9 cellular contexts compared by ENCODE assay signal in the genomic region with DNA sequence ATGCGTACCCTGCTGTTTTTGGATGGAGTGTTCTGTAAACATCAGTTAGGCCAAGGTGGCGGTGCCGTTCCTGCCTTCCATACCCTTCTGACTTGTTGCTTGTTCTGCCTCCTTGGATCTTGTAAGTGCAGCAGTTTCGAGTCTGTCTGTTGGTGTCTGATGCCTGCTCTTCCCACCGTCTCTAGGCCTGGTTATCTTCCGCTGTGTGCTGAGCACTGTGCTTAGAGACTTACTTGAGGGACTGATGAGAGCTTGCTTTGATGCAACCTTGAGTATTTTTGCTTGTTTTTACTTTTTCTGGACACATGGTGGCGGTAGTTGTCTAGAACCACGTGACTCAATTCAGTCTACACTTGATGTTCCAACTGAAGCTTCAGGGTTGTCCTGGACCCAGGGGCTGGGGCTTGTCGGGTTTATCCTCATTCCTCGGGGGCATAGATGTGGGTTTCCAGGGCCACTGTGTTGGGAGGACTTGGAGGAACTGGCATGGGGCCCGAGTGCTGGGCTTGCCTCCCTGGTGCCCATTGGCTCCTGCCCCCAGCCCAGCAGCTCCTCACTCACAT. TPM values are rescaled to one million over a fixed set of nuclear protein-coding genes. Genes with fewer than 3 reads are reported as not detected.
DNase-seq lines count a peak whose midpoint lies in the region; ATAC-seq lines count a peak whose summit lies in the region.
"Had no signal": no experiment of that assay in that cellular context is flagged by ENCODE, and none has a peak within 500 bp of the region (broad histone marks: within the 10 kb centered on the region; RNA-seq: fewer than 3 reads in every experiment).

No MANE protein-coding gene starts in this region.

- no peak overlapping the region for H2AK5ac ChIP-seq in mesenchymal stem cell (ENCODE audit: low read length, severe bottlenecking)

- H3K36me3 Mint-ChIP-seq in T-cell, result no peaks in the 10 kb centered on the region

- H3K27me3 ChIP-seq in mesenchymal stem cell (ENCODE audit: control insufficient read depth in 1 of 2, insufficient read depth in 1 of 2, low read length in 2 of 2), result no peaks in the 10 kb centered on the region

- DNase-seq in DMS 273 (lab: John Stamatoyannopoulos, UW; ENCODE audit: unreplicated experiment), result peak; percentile 48
- no peak for DNase-seq in DMS 273 treated with DMSO at 0.1 percent for 48 hours (lab: John Stamatoyannopoulos, UW)
- peak; percentile 33 for DNase-seq in H4 (ENCODE audit: low spot score)
- peak; percentile 71 for DNase-seq in SK-N-DZ (ENCODE audit: low spot score)
- DNase-seq in left colon, result no peak
- no peak for DNase-seq in mesenchymal stem cell
- no peak for DNase-seq in activated CD4-positive, alpha-beta T cell treated with anti-CD3 and anti-CD28 coated beads for 1 hour
- no peak for DNase-seq in T-cell

- H3K9me3 ChIP-seq in mesenchymal stem cell (ENCODE audit: control insufficient read depth, low read length), result no peaks in the 10 kb centered on the region

- H4K91ac ChIP-seq in mesenchymal stem cell (ENCODE audit: low read length), result no peak overlapping the region

- no peak overlapping the region for H3K14ac ChIP-seq in mesenchymal stem cell (ENCODE audit: low read length in 2 of 2)

- POLR2A ChIA-PET in T-cell (lab: Charles Lee), result no interaction called here

- no peak overlapping the region for H2BK15ac ChIP-seq in mesenchymal stem cell (ENCODE audit: low read depth, poor library complexity, severe bottlenecking)

- H3K9me3 Mint-ChIP-seq in T-cell, result no peaks in the 10 kb centered on the region

- no peaks in the 10 kb centered on the region for H3K79me1 ChIP-seq in mesenchymal stem cell (replicated peaks; ENCODE audit: low read length, poor library complexity, severe bottlenecking)

- no peak overlapping the region for H3K4me2 ChIP-seq in mesenchymal stem cell (ENCODE audit: low read length, poor library complexity, severe bottlenecking)

- no peak overlapping the region for H2BK12ac ChIP-seq in mesenchymal stem cell (ENCODE audit: low read length in 2 of 2)

- intact Hi-C loops in left colon (cut with DNase I, micrococcal nuclease), result no loop called here

- H4K8ac ChIP-seq in mesenchymal stem cell (ENCODE audit: low read length), result no peak overlapping the region

- H3K27ac Mint-ChIP-seq in T-cell, result peak overlapping the region in 1 of 2 donors; percentile 17

- H2BK5ac ChIP-seq in mesenchymal stem cell (ENCODE audit: low read depth, low read length, poor library complexity, severe bottlenecking), result no peak overlapping the region

- no peak overlapping the region for H3K4ac ChIP-seq in mesenchymal stem cell (ENCODE audit: low read depth in 1 of 2, low read length in 2 of 2)

- no peak overlapping the region for H3K23ac ChIP-seq in mesenchymal stem cell (ENCODE audit: low read length in 2 of 2)

- peaks cover 18 to 39% (median 27%) of the 10 kb centered on the region in 3 donors for H3K4me1 Mint-ChIP-seq in T-cell

- peaks cover 5 to 21% of the 10 kb centered on the region in 2 experiments for H3K36me3 ChIP-seq in mesenchymal stem cell (ENCODE audit: control insufficient read depth in 1 of 2, insufficient read depth in 2 of 2, low read depth in 1 of 2, low read length in 2 of 2)

- no peak overlapping the region for H3K9ac ChIP-seq in mesenchymal stem cell (ENCODE audit: low read length)

- H3K18ac ChIP-seq in mesenchymal stem cell (ENCODE audit: low read depth in 1 of 2, low read length in 2 of 2), result no peak overlapping the region

- WGBS in mesenchymal stem cell, result 76% methylated on average over 10 of the region's 11 CpGs

- ATAC-seq in left colon (peak; percentile 56), T-cell (replicated peaks in 1 of 4) (no peak)

- H3K27me3 Mint-ChIP-seq in T-cell, result peaks cover 5 to 13% of the 10 kb centered on the region in 2 donors

- H2AFZ ChIP-seq in mesenchymal stem cell (ENCODE audit: low read depth, low read length), result no peak overlapping the region

- no peak overlapping the region for H2BK120ac ChIP-seq in mesenchymal stem cell (ENCODE audit: low read depth, low read length)

- peaks cover 11% of the 10 kb centered on the region for H3K4me1 ChIP-seq in mesenchymal stem cell (ENCODE audit: control insufficient read depth, insufficient read depth, low read depth, low read length)

- CTCF ChIA-PET in T-cell (lab: Charles Lee), result interaction anchor here in 1 of 2 donors (0.6 kb wide), 1 partner anchor 26 kb away, joined by 3 read pairs; no protein-coding TSS in a partner anchor

- H3K27ac ChIP-seq in mesenchymal stem cell (ENCODE audit: low read length, poor library complexity, severe bottlenecking), result no peak overlapping the region

- H3K4me3 Mint-ChIP-seq in T-cell, result no peak overlapping the region

- no peak overlapping the region for H3K4me3 ChIP-seq in mesenchymal stem cell (ENCODE audit: insufficient read depth in 1 of 2, low read depth in 1 of 2, low read length in 2 of 2)

RNA-seq across cellular contexts. Expression of a gene that starts 14.4 kb away (rescaled TPM):
- not detected in 2 replicates for total RNA-seq in H4 (2014; rRNA removed; shearing (Covaris generic))
- 0.68 and 1.2 TPM in 2 replicates for polyA plus RNA-seq in SK-N-DZ (2014; cell fraction: cytosol; rRNA removed)
- polyA plus RNA-seq in SK-N-DZ (2014; cell fraction: nucleus; rRNA removed), result 0.32 and 0.40 TPM in 2 replicates
- total RNA-seq in left colon (not detected), T-cell (under 1 TPM in 2 of 5 donors, not detected in 3; 0.06 to 0.12 TPM)
- polyA plus RNA-seq in mesenchymal stem cell (2013, experiment 1 of 2), result 0.17 TPM
- 0.19 TPM for polyA plus RNA-seq in mesenchymal stem cell (2013, experiment 2 of 2)
- total RNA-seq: T-helper 2 cell treated with Interferon-gamma antibody and Interleukin-4, amounts not matched to agents 100 ng/mL and 5 ng/mL, for 36 hours had no signal

RNA-seq across cellular contexts. Expression of a gene that starts 15.0 kb away (rescaled TPM):
- total RNA-seq in H4 (2014; rRNA removed; shearing (Covaris generic)), result 0.37 and 0.47 TPM in 2 replicates
- 7.1 and 8.1 TPM in 2 replicates for polyA plus RNA-seq in SK-N-DZ (2014; cell fraction: cytosol; rRNA removed)
- 110 and 117 TPM in 2 replicates for polyA plus RNA-seq in SK-N-DZ (2014; cell fraction: nucleus; rRNA removed)
- total RNA-seq in left colon (1 to 10 TPM; 2.1 to 3.9 TPM), T-cell (10 to 100 TPM in 3 of 5 donors, 1 to 10 TPM in 2; 5.9 to 13.0 (median 12.1) TPM)
- 0.47 TPM for polyA plus RNA-seq in mesenchymal stem cell (2013, experiment 1 of 2)
- 0.58 TPM for polyA plus RNA-seq in mesenchymal stem cell (2013, experiment 2 of 2)

RNA-seq across cellular contexts. Expression of a gene that starts 44.8 kb away (rescaled TPM):
- total RNA-seq in H4 (2014; rRNA removed; shearing (Covaris generic)), result 22.5 and 25.7 TPM in 2 replicates
- polyA plus RNA-seq in SK-N-DZ (2014; cell fraction: cytosol; rRNA removed), result 56.0 and 56.2 TPM in 2 replicates
- polyA plus RNA-seq in SK-N-DZ (2014; cell fraction: nucleus; rRNA removed), result 120 and 134 TPM in 2 replicates
- total RNA-seq in left colon (10 to 100 TPM; 38.0 to 49.5 TPM), T-cell (10 to 100 TPM; 46.7 to 79.3 (median 69.4) TPM)
- polyA plus RNA-seq in mesenchymal stem cell (2013, experiment 1 of 2), result 26.2 TPM
- polyA plus RNA-seq in mesenchymal stem cell (2013, experiment 2 of 2), result 26.0 TPM

RNA-seq across cellular contexts. Expression of a gene that starts 59.7 kb away (rescaled TPM):
- not detected in 2 replicates for total RNA-seq in H4 (2014; rRNA removed; shearing (Covaris generic))
- 8.7 and 9.0 TPM in 2 replicates for polyA plus RNA-seq in SK-N-DZ (2014; cell fraction: cytosol; rRNA removed)
- 9.2 and 11.3 TPM in 2 replicates for polyA plus RNA-seq in SK-N-DZ (2014; cell fraction: nucleus; rRNA removed)
- total RNA-seq in left colon (10 to 100 TPM in 1 of 2 donors, 1 to 10 TPM in 1; 9.3 to 10.5 TPM), T-cell (10 to 100 TPM in 3 of 5 donors, 1 to 10 TPM in 2; 4.3 to 20.0 (median 14.5) TPM)
- 4.3 TPM for polyA plus RNA-seq in mesenchymal stem cell (2013, experiment 1 of 2)
- 4.0 TPM for polyA plus RNA-seq in mesenchymal stem cell (2013, experiment 2 of 2)

Comparison
In these comparisons a context has a peak if more than half of its experiments do, and no peak if none do; other contexts are left out.
1. DNase-seq: peak in DMS 273 (single experiment), H4 (single experiment) and SK-N-DZ (single experiment); none in DMS 273 treated with DMSO at 0.1 percent for 48 hours (single experiment), left colon (0 of 2), mesenchymal stem cell (single experiment), activated CD4-positive, alpha-beta T cell treated with anti-CD3 and anti-CD28 coated beads for 1 hour (single experiment) and T-cell (0 of 34).